Comparison of ENCODE assay signal across 8 cellular contexts in the genomic region with DNA sequence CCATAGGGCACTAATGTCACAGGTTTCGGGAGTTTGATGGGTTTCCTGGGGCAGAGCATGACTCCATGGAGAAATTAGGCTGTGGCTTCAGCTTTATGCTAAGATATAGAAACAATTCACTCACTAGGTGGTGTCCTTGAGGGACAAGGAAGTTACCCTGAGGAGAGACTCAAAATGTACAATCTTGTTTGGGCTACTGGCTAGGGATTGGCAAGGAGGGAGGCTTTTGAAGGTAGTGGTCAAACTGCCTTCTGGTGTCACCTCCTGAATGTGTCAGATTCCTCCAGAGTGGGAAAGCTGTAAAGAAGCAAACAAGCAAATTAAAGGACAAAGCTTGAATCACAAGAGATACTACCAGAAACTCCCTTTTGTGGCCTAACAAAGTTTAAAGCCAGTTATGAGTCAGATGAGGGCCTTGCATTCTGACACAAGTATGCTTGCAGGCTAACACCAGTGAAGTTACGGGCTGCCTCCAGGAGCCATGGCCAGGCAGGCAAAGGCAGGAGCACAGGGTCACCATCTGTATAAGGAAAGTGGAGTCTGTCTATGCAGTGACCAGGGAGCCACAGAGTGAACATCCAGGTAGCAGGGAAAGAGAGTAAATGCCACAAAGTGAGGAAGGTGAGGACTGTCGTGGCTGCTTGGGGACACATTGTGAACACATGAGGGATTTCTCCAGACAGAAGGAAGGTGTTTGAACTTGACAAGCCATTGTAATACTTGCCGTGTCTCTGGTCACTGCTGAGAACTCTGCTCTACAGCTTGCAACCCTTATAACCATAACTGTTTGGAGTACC.
DNase-seq lines count a peak whose midpoint lies in the region; ATAC-seq and TF ChIP-seq lines count a peak whose summit lies in the region.

No MANE protein-coding gene starts in this region.

- CTCF ChIA-PET in T-cell (lab: Charles Lee): no interaction called here

- H3K4me3 ChIP-seq in AG09309 (ENCODE audit: control insufficient read depth, low read depth, low read length): no peak overlapping the region

- peak overlapping the region; percentile 98 for H3K27ac Mint-ChIP-seq in activated T-helper 2 cell treated with anti-CD3 and anti-CD28 coated beads, Interferon-gamma antibody, Interleukin-2, Interleukin-4, amounts not matched to agents 10 μg/mL and 5 μg/mL and 100 μg/mL, durations not matched to agents 14 hours and 24 hours and 36 hours
- H3K27ac Mint-ChIP-seq in T-cell: no peak overlapping the region

- DNase-seq in AG09309 (ENCODE audit: low read depth) (peak; percentile 11), glomerular visceral epithelial cell (ENCODE audit: extremely low spot score) (no peak), NCI-H187 treated with DMSO at 0.1 percent for 48 hours (lab: John Stamatoyannopoulos, UW) (no peak), activated gamma-delta T cell treated with Interleukin-2 at 50 U/mL for 16 hours (no peak), T-cell (no peak)
- peak; percentile 12 for DNase-seq in activated T-helper 2 cell treated with anti-CD3 and anti-CD28 coated beads, Interferon-gamma antibody, Interleukin-2, Interleukin-4, amounts not matched to agents 10 μg/mL and 5 μg/mL and 100 μg/mL, durations not matched to agents 14 hours and 24 hours and 36 hours (ENCODE audit: low spot score)

- intact Hi-C loops in activated T-helper 2 cell treated with anti-CD3 and anti-CD28 coated beads, Interferon-gamma antibody, Interleukin-2, Interleukin-4, amounts not matched to agents 10 μg/mL and 5 μg/mL and 100 μg/mL, durations not matched to agents 14 hours and 24 hours and 36 hours (cut with micrococcal nuclease): loop anchor here (2.0 to 10.0 kb wide), 5 partner anchors 80 to 924 kb away; no protein-coding TSS in a partner anchor

- peaks cover 18% of the 10 kb centered on the region for H3K36me3 Mint-ChIP-seq in activated T-helper 2 cell treated with anti-CD3 and anti-CD28 coated beads, Interferon-gamma antibody, Interleukin-2, Interleukin-4, amounts not matched to agents 10 μg/mL and 5 μg/mL and 100 μg/mL, durations not matched to agents 14 hours and 24 hours and 36 hours (ENCODE audit: low read depth)
- no peaks in the 10 kb centered on the region for H3K36me3 Mint-ChIP-seq in T-cell

- POLR2A ChIA-PET in T-cell (lab: Charles Lee): no interaction called here

- H3K27me3 Mint-ChIP-seq in activated T-helper 2 cell treated with anti-CD3 and anti-CD28 coated beads, Interferon-gamma antibody, Interleukin-2, Interleukin-4, amounts not matched to agents 10 μg/mL and 5 μg/mL and 100 μg/mL, durations not matched to agents 14 hours and 24 hours and 36 hours (ENCODE audit: low read depth): no peaks in the 10 kb centered on the region
- no peaks in the 10 kb centered on the region for H3K27me3 Mint-ChIP-seq in T-cell

- ATAC-seq in GM18870 (IDR thresholded peaks at IDR 0.05; ENCODE audit: unreplicated experiment) (peak; percentile 82), HG03097 (IDR thresholded peaks at IDR 0.05; ENCODE audit: low FRiP score, unreplicated experiment) (peak; percentile 71), T-cell (replicated peaks in 1 of 4) (no peak)

- peaks cover 59% of the 10 kb centered on the region for H3K4me1 Mint-ChIP-seq in activated T-helper 2 cell treated with anti-CD3 and anti-CD28 coated beads, Interferon-gamma antibody, Interleukin-2, Interleukin-4, amounts not matched to agents 10 μg/mL and 5 μg/mL and 100 μg/mL, durations not matched to agents 14 hours and 24 hours and 36 hours (ENCODE audit: low read depth)
- no peaks in the 10 kb centered on the region for H3K4me1 Mint-ChIP-seq in T-cell

- peak overlapping the region; percentile 65 for H3K4me3 Mint-ChIP-seq in activated T-helper 2 cell treated with anti-CD3 and anti-CD28 coated beads, Interferon-gamma antibody, Interleukin-2, Interleukin-4, amounts not matched to agents 10 μg/mL and 5 μg/mL and 100 μg/mL, durations not matched to agents 14 hours and 24 hours and 36 hours (ENCODE audit: low read depth)
- no peak overlapping the region for H3K4me3 Mint-ChIP-seq in T-cell

- peaks cover 12% of the 10 kb centered on the region for H3K9me3 Mint-ChIP-seq in activated T-helper 2 cell treated with anti-CD3 and anti-CD28 coated beads, Interferon-gamma antibody, Interleukin-2, Interleukin-4, amounts not matched to agents 10 μg/mL and 5 μg/mL and 100 μg/mL, durations not matched to agents 14 hours and 24 hours and 36 hours
- no peaks in the 10 kb centered on the region for H3K9me3 Mint-ChIP-seq in T-cell

- TF ChIP-seq CTCF in AG09309 (IDR thresholded peaks at IDR 0.05; ENCODE audit: control insufficient read depth, insufficient read depth, low read depth, low read length, missing control alignments): no peak

Comparison
In these comparisons a context has a peak if more than half of its experiments do, and no peak if none do; other contexts are left out.
1. DNase-seq: peak in AG09309 (single experiment) and activated T-helper 2 cell treated with anti-CD3 and anti-CD28 coated beads, Interferon-gamma antibody, Interleukin-2, Interleukin-4, amounts not matched to agents 10 μg/mL and 5 μg/mL and 100 μg/mL, durations not matched to agents 14 hours and 24 hours and 36 hours (single experiment); none in glomerular visceral epithelial cell (single experiment), NCI-H187 treated with DMSO at 0.1 percent for 48 hours (single experiment), activated gamma-delta T cell treated with Interleukin-2 at 50 U/mL for 16 hours (single experiment) and T-cell (0 of 34).
2. ATAC-seq: peak in GM18870 (single experiment) and HG03097 (single experiment); none in T-cell (0 of 4).